In genomic region chr10:4121531-4122380, GRCh38 we compare ENCODE assay signal across 9 cellular contexts.
DNase-seq lines count a peak whose midpoint lies in the region; ATAC-seq and TF ChIP-seq lines count a peak whose summit lies in the region.
"Had no signal": no experiment of that assay in that cellular context is flagged by ENCODE, and none has a peak within 500 bp of the region (broad histone marks: within the 10 kb centered on the region; RNA-seq: fewer than 3 reads in every experiment).

No MANE protein-coding gene starts in this region.

- no peak for TF ChIP-seq CTCF in Panc1 (IDR thresholded peaks at IDR 0.05)

- peaks cover 16% of the 10 kb centered on the region for H3K9me3 Mint-ChIP-seq in activated CD4-positive, alpha-beta T cell treated with anti-CD3 and anti-CD28 coated beads for 36 hours (ENCODE audit: low read depth)
- H3K9me3 Mint-ChIP-seq in activated CD8-positive, alpha-beta memory T cell treated with anti-CD3 and anti-CD28 coated beads, Interleukin-2, amount 10 ng/mL, durations not matched to agents 7 days and 5 days (ENCODE audit: low read depth), result peaks cover 13% of the 10 kb centered on the region

- peak overlapping the region; percentile 77 for H3K27ac Mint-ChIP-seq in activated CD4-positive, alpha-beta T cell treated with anti-CD3 and anti-CD28 coated beads for 36 hours
- H3K27ac Mint-ChIP-seq in activated CD8-positive, alpha-beta memory T cell treated with anti-CD3 and anti-CD28 coated beads, Interleukin-2, amount 10 ng/mL, durations not matched to agents 7 days and 5 days, result no peak overlapping the region

- no peaks in the 10 kb centered on the region for H3K36me3 ChIP-seq in Panc1 (ENCODE audit: control insufficient read depth, insufficient read depth, low read length)
- H3K36me3 ChIP-seq in skeletal muscle tissue (ENCODE audit: control insufficient read depth in 3 of 3, insufficient read depth in 3 of 3, low read length in 3 of 3), result no peaks in the 10 kb centered on the region

- peak; percentile 30 for DNase-seq in activated CD4-positive, alpha-beta T cell treated with anti-CD3 and anti-CD28 coated beads for 36 hours
- no peak for DNase-seq in activated CD4-positive, alpha-beta T cell treated with anti-CD3 and anti-CD28 coated beads for 1 hour
- DNase-seq in Panc1 (ENCODE audit: low read depth, low spot score), result no peak
- no peak for DNase-seq in NCI-H187 (lab: John Stamatoyannopoulos, UW)
- no peak for DNase-seq in activated CD8-positive, alpha-beta memory T cell treated with anti-CD3 and anti-CD28 coated beads, Interleukin-2, amount 10 ng/mL, durations not matched to agents 7 days and 5 days
- no peak for DNase-seq in NCI-H1105 treated with DMSO at 0.1 percent for 48 hours (lab: John Stamatoyannopoulos, UW)
- DNase-seq: HCEC 1CT had no signal

- H3K27me3 ChIP-seq in Panc1 (ENCODE audit: control insufficient read depth, insufficient read depth, low read length), result no peaks in the 10 kb centered on the region
- no peaks in the 10 kb centered on the region for H3K27me3 ChIP-seq in skeletal muscle tissue (ENCODE audit: control insufficient read depth in 3 of 3, insufficient read depth in 3 of 3, low read length in 3 of 3)

- CTCF ChIA-PET in activated CD4-positive, alpha-beta T cell treated with anti-CD3 and anti-CD28 coated beads for 36 hours (lab: Charles Lee), result no interaction called here
- CTCF ChIA-PET in Panc1 (lab: Charles Lee), result no interaction called here
- CTCF ChIA-PET in activated CD8-positive, alpha-beta memory T cell treated with anti-CD3 and anti-CD28 coated beads, Interleukin-2, amount 10 ng/mL, durations not matched to agents 7 days and 5 days (lab: Charles Lee), result interaction anchor here (1.0 kb wide), 1 partner anchor 150 kb away, joined by 3 read pairs; no protein-coding TSS in a partner anchor

- no TSS peak for BruUV-seq in Panc1 (replicated peaks; lab: Mats Ljungman, UMichigan)

- peaks cover 6% of the 10 kb centered on the region for H3K36me3 Mint-ChIP-seq in activated CD4-positive, alpha-beta T cell treated with anti-CD3 and anti-CD28 coated beads for 36 hours (ENCODE audit: low read depth)
- H3K36me3 Mint-ChIP-seq in activated CD8-positive, alpha-beta memory T cell treated with anti-CD3 and anti-CD28 coated beads, Interleukin-2, amount 10 ng/mL, durations not matched to agents 7 days and 5 days, result peaks cover 22% of the 10 kb centered on the region

- peak overlapping the region; percentile 39 for H3K4me3 Mint-ChIP-seq in activated CD4-positive, alpha-beta T cell treated with anti-CD3 and anti-CD28 coated beads for 36 hours
- H3K4me3 Mint-ChIP-seq in activated CD8-positive, alpha-beta memory T cell treated with anti-CD3 and anti-CD28 coated beads, Interleukin-2, amount 10 ng/mL, durations not matched to agents 7 days and 5 days, result no peak overlapping the region

- peak; percentile 73 for ATAC-seq in activated CD4-positive, alpha-beta T cell treated with anti-CD3 and anti-CD28 coated beads for 36 hours
- ATAC-seq in HG02759 (IDR thresholded peaks at IDR 0.05; ENCODE audit: unreplicated experiment) (peak; percentile 79), Panc1 (peak; percentile 79)
- no peak for ATAC-seq in activated CD8-positive, alpha-beta memory T cell treated with anti-CD3 and anti-CD28 coated beads, Interleukin-2, amount 10 ng/mL, durations not matched to agents 7 days and 5 days

- POLR2A ChIA-PET in activated CD4-positive, alpha-beta T cell treated with anti-CD3 and anti-CD28 coated beads for 36 hours (lab: Charles Lee), result no interaction called here
- POLR2A ChIA-PET in Panc1 (lab: Charles Lee), result interaction anchor here (0.7 kb wide), 1 partner anchor 128 kb away, joined by 4 read pairs; no protein-coding TSS in a partner anchor

- H3K4me3 ChIP-seq in Panc1 (ENCODE audit: low read depth in 2 of 2, low read length in 2 of 2) (peak overlapping the region; percentile 11 to 39; a peak in 3 of 4 replicates), skeletal muscle tissue (ENCODE audit: low read length in 3 of 3) (peak overlapping the region; percentile 39 to 45 (median 45))

- peak overlapping the region; percentile 77 for H3K27ac ChIP-seq in Panc1 (ENCODE audit: low read length)
- peak overlapping the region; percentile 68 for H3K27ac ChIP-seq in skeletal muscle tissue (ENCODE audit: low read depth, low read length)

- in situ Hi-C loops in Panc1 (cut with HindIII; ENCODE audit: low pct_unique_long_range_greater_than_20kb, low sequenced_read_pairs), result no loop called here

- H3K27me3 Mint-ChIP-seq in activated CD4-positive, alpha-beta T cell treated with anti-CD3 and anti-CD28 coated beads for 36 hours, result peaks cover 2% of the 10 kb centered on the region
- no peaks in the 10 kb centered on the region for H3K27me3 Mint-ChIP-seq in activated CD8-positive, alpha-beta memory T cell treated with anti-CD3 and anti-CD28 coated beads, Interleukin-2, amount 10 ng/mL, durations not matched to agents 7 days and 5 days

- intact Hi-C loops in activated CD4-positive, alpha-beta T cell treated with anti-CD3 and anti-CD28 coated beads for 36 hours (cut with DNase I, micrococcal nuclease), result no loop called here
- intact Hi-C loops in Panc1 (cut with micrococcal nuclease; ENCODE audit: unreplicated experiment), result no loop called here

- H3K4me1 ChIP-seq in Panc1 (ENCODE audit: control insufficient read depth, insufficient read depth, low read length) (peaks cover 19% of the 10 kb centered on the region), skeletal muscle tissue (ENCODE audit: control insufficient read depth in 3 of 3, insufficient read depth in 3 of 3, low read length in 3 of 3) (peaks cover 4 to 14% (median 6%) of the 10 kb centered on the region in 3 donors)

- peaks cover 12% of the 10 kb centered on the region for H3K4me1 Mint-ChIP-seq in activated CD4-positive, alpha-beta T cell treated with anti-CD3 and anti-CD28 coated beads for 36 hours
- peaks cover 22% of the 10 kb centered on the region for H3K4me1 Mint-ChIP-seq in activated CD8-positive, alpha-beta memory T cell treated with anti-CD3 and anti-CD28 coated beads, Interleukin-2, amount 10 ng/mL, durations not matched to agents 7 days and 5 days

- peak overlapping the region; percentile 3 to 52 (median 15) for H3K9ac ChIP-seq in skeletal muscle tissue (ENCODE audit: low read depth in 1 of 3, low read length in 3 of 3)

- H3K9me3 ChIP-seq in Panc1 (ENCODE audit: control insufficient read depth, insufficient read depth, low read depth, low read length) (peaks cover 3% of the 10 kb centered on the region; the same call in 1 of the 2 replicates), skeletal muscle tissue (ENCODE audit: control insufficient read depth in 3 of 3, low read length in 3 of 3) (peaks cover 0 to 4% (median 0%) of the 10 kb centered on the region in 3 donors)
